Comparison of ENCODE assay signal across 9 cellular contexts in genomic region chr6:46325561-46326525, GRCh38.
DNase-seq lines count a peak whose midpoint lies in the region; ATAC-seq and TF ChIP-seq lines count a peak whose summit lies in the region.
"Had no signal": no experiment of that assay in that cellular context is flagged by ENCODE, and none has a peak within 500 bp of the region (broad histone marks: within the 10 kb centered on the region; RNA-seq: fewer than 3 reads in every experiment).

No MANE protein-coding gene starts in this region.

- H3K9me3 ChIP-seq in aorta (ENCODE audit: control insufficient read depth, low read length) (no peaks in the 10 kb centered on the region), colonic mucosa (no peaks in the 10 kb centered on the region)

- H3K27me3 ChIP-seq in aorta (ENCODE audit: control insufficient read depth in 1 of 2, insufficient read depth in 2 of 2, low read length in 1 of 2) (no peaks in the 10 kb centered on the region), colonic mucosa (no peaks in the 10 kb centered on the region)

- DNase-seq in stimulated activated CD4-positive, alpha-beta T cell treated with anti-CD3 and anti-CD28 coated beads, Interleukin-1b, Interleukin-23, amount 100 ng/mL, for 48 hours, result peak; percentile 6
- no peak for DNase-seq in stimulated activated CD4-positive, alpha-beta T cell treated with anti-CD3 and anti-CD28 coated beads, Interleukin-2, amount 100 ng/mL, for 24 hours
- DNase-seq in activated CD4-positive, alpha-beta memory T cell treated with anti-CD3 and anti-CD28 coated beads, Interleukin-2, amount 10 ng/mL, durations not matched to agents 7 days and 5 days, result peak; percentile 46
- DNase-seq in iris pigment epithelial cell (ENCODE audit: low read depth), result peak; percentile 94
- DNase-seq in aorta, result peak; percentile 48 to 75
- no peak for DNase-seq in colonic mucosa

- no peaks in the 10 kb centered on the region for H3K9me3 Mint-ChIP-seq in activated CD4-positive, alpha-beta memory T cell treated with anti-CD3 and anti-CD28 coated beads, Interleukin-2, amount 10 ng/mL, durations not matched to agents 7 days and 5 days
- H3K9me3 Mint-ChIP-seq: naive thymus-derived CD8-positive, alpha-beta T cell had no signal

- TF ChIP-seq CTCF in colonic mucosa (IDR thresholded peaks at IDR 0.05), result no peak

- ATAC-seq in aorta (ENCODE audit: low FRiP score), result no peak
- ATAC-seq in GM19328 (IDR thresholded peaks at IDR 0.05; ENCODE audit: unreplicated experiment), result no peak
- no peak for ATAC-seq in GM21717 (IDR thresholded peaks at IDR 0.05; ENCODE audit: unreplicated experiment)
- ATAC-seq: naive thymus-derived CD8-positive, alpha-beta T cell had no signal

- POLR2A ChIA-PET in activated CD4-positive, alpha-beta memory T cell treated with anti-CD3 and anti-CD28 coated beads, Interleukin-2, amount 10 ng/mL, durations not matched to agents 7 days and 5 days (lab: Charles Lee), result interaction anchor here (1.4 kb wide), 1 partner anchor 12 kb away, joined by 5 read pairs; no protein-coding TSS in a partner anchor

- H3K27ac ChIP-seq in aorta (ENCODE audit: low read depth in 1 of 2, low read length in 2 of 2) (no peak overlapping the region), colonic mucosa (no peak overlapping the region)

- peak overlapping the region; percentile 50 for H3K27ac Mint-ChIP-seq in activated CD4-positive, alpha-beta memory T cell treated with anti-CD3 and anti-CD28 coated beads, Interleukin-2, amount 10 ng/mL, durations not matched to agents 7 days and 5 days

- peaks cover 8 to 9% of the 10 kb centered on the region in 2 donors for H3K4me1 ChIP-seq in aorta (ENCODE audit: control insufficient read depth in 1 of 2, insufficient read depth in 2 of 2, low read length in 2 of 2)
- H3K4me1 ChIP-seq in colonic mucosa, result peaks cover 9% of the 10 kb centered on the region

- intact Hi-C loops in aorta (cut with DNase I) (no loop called here), colonic mucosa (cut with DNase I) (no loop called here)

- 46 to 52% methylated on average over 21 of the region's 21 CpGs for WGBS in aorta, 2 donors

- CTCF ChIA-PET in activated CD4-positive, alpha-beta memory T cell treated with anti-CD3 and anti-CD28 coated beads, Interleukin-2, amount 10 ng/mL, durations not matched to agents 7 days and 5 days (lab: Charles Lee), result interaction anchor here (2.1 kb wide), 1 partner anchor 236 kb away, joined by 6 read pairs; no protein-coding TSS in a partner anchor

- no peaks in the 10 kb centered on the region for H3K36me3 Mint-ChIP-seq in activated CD4-positive, alpha-beta memory T cell treated with anti-CD3 and anti-CD28 coated beads, Interleukin-2, amount 10 ng/mL, durations not matched to agents 7 days and 5 days (ENCODE audit: low read depth)
- H3K36me3 Mint-ChIP-seq: naive thymus-derived CD8-positive, alpha-beta T cell had no signal

- peak overlapping the region; percentile 23 for H3K4me3 Mint-ChIP-seq in activated CD4-positive, alpha-beta memory T cell treated with anti-CD3 and anti-CD28 coated beads, Interleukin-2, amount 10 ng/mL, durations not matched to agents 7 days and 5 days

- H3K4me3 ChIP-seq in aorta (ENCODE audit: low read length in 2 of 2) (no peak overlapping the region), colonic mucosa (no peak overlapping the region)

- H3K27me3 Mint-ChIP-seq in activated CD4-positive, alpha-beta memory T cell treated with anti-CD3 and anti-CD28 coated beads, Interleukin-2, amount 10 ng/mL, durations not matched to agents 7 days and 5 days, result peaks cover 16% of the 10 kb centered on the region

- H3K36me3 ChIP-seq in aorta (ENCODE audit: control insufficient read depth in 1 of 2, insufficient read depth in 2 of 2, low read length in 1 of 2), result no peaks in the 10 kb centered on the region
- H3K36me3 ChIP-seq in colonic mucosa, result no peaks in the 10 kb centered on the region

- H3K4me1 Mint-ChIP-seq in activated CD4-positive, alpha-beta memory T cell treated with anti-CD3 and anti-CD28 coated beads, Interleukin-2, amount 10 ng/mL, durations not matched to agents 7 days and 5 days, result peaks cover 43% of the 10 kb centered on the region

- H3K9ac ChIP-seq in colonic mucosa (ENCODE audit: low read depth in 2 of 2, low read length in 2 of 2), result no peak overlapping the region

Comparison
In these comparisons a context has a peak if more than half of its experiments do, and no peak if none do; other contexts are left out.
1. DNase-seq: peak in stimulated activated CD4-positive, alpha-beta T cell treated with anti-CD3 and anti-CD28 coated beads, Interleukin-1b, Interleukin-23, amount 100 ng/mL, for 48 hours (single experiment), activated CD4-positive, alpha-beta memory T cell treated with anti-CD3 and anti-CD28 coated beads, Interleukin-2, amount 10 ng/mL, durations not matched to agents 7 days and 5 days (single experiment), iris pigment epithelial cell (single experiment) and aorta (2 of 2); none in stimulated activated CD4-positive, alpha-beta T cell treated with anti-CD3 and anti-CD28 coated beads, Interleukin-2, amount 100 ng/mL, for 24 hours (0 of 2) and colonic mucosa (single experiment).